In the genomic region with DNA sequence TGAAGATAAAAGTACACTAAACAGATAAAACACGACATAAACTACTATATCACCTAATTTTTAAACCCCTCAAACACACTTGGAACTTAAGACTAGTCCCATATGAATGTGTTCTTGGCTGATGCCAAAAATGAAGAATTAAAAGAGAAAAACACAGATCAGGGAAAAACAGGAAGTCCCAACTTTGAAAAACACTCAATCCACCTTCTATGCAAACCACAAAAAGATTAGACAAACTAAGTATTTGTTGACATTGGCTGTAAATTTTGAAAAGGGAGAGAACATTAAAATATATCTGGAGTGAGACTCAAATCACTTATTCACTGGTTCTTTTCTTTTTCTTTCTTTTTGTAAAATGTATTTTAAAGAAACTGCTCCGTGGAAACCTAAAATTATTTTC, we compare ENCODE assay signal across 25 cellular contexts.
DNase-seq lines count a peak whose midpoint lies in the region; ATAC-seq, FAIRE-seq and TF ChIP-seq lines count a peak whose summit lies in the region.
"Had no signal": no experiment of that assay in that cellular context is flagged by ENCODE, and none has a peak within 500 bp of the region (broad histone marks: within the 10 kb centered on the region; RNA-seq: fewer than 3 reads in every experiment).

No MANE protein-coding gene starts in this region.

- CTCF ChIA-PET in GM12878 (lab: Yijun Ruan, JAX) = interaction anchor here (0.6 kb wide), 1 partner anchor 15 kb away, joined by 3 read pairs; no protein-coding TSS in a partner anchor

- peak overlapping the region; percentile 13 for H3K27ac Mint-ChIP-seq in activated CD4-positive, alpha-beta T cell treated with anti-CD3 and anti-CD28 coated beads, Interleukin-2, amount 10 ng/mL, durations not matched to agents 24 days and 14 days
- H3K27ac Mint-ChIP-seq in nephron = peak overlapping the region in 2 of 3 experiments; percentile 12

- RAD21 ChIA-PET in GM12878 (lab: Charles Lee; ENCODE audit: unreplicated experiment) = no interaction called here

- H3K36me3 ChIP-seq in GM12878 (ENCODE audit: control insufficient read depth in 2 of 2, insufficient read depth in 2 of 2, low read length in 1 of 2) = no peaks in the 10 kb centered on the region
- H3K36me3 ChIP-seq: colonic mucosa, vagina had no signal

- H3K4me3 ChIP-seq in GM12878 (no peak overlapping the region), dorsolateral prefrontal cortex (no peak overlapping the region)
- H3K4me3 ChIP-seq: A549, colonic mucosa, GM23248, vagina had no signal

- 50% methylated on average over 2 of the region's 2 CpGs for WGBS in GM12878 (ENCODE audit: insufficient coverage, insufficient replicate concordance, low lambda C conversion rate, missing lambda C conversion rate)

- SMC1A ChIA-PET in GM12878 (lab: Charles Lee; ENCODE audit: uncharacterized antibody, unreplicated experiment) = interaction anchor here (1.0 kb wide), 1 partner anchor 36 kb away, joined by 3 read pairs; no protein-coding TSS in a partner anchor

- ATAC-seq in GM12878 (no peak), HG02610 (IDR thresholded peaks at IDR 0.05; ENCODE audit: unreplicated experiment) (no peak)
- ATAC-seq: A549 had no signal

- no peaks in the 10 kb centered on the region for H4K20me1 ChIP-seq in GM12878 (ENCODE audit: control insufficient read depth, insufficient read depth)

- BruUV-seq in GM12878 (replicated peaks; lab: Mats Ljungman, UMichigan) = no TSS peak

- no peak for TF ChIP-seq POLR2A in GM12878 (IDR thresholded peaks at IDR 0.05; ENCODE audit: low read depth, low read length)

- H3K79me2 ChIP-seq in GM12878 (ENCODE audit: control insufficient read depth, insufficient read depth, low read length) = no peaks in the 10 kb centered on the region

- H3K27me3 ChIP-seq in GM12878 (replicated peaks in 1 of 2; ENCODE audit: control insufficient read depth in 2 of 2, insufficient read depth in 2 of 2, low read length in 1 of 2) (no peaks in the 10 kb centered on the region), dorsolateral prefrontal cortex (no peaks in the 10 kb centered on the region)
- H3K27me3 ChIP-seq: colonic mucosa, vagina had no signal

- no peaks in the 10 kb centered on the region for H3K9me3 ChIP-seq in GM12878 (replicated peaks; ENCODE audit: control insufficient read depth, insufficient read depth, low read length)
- H3K9me3 ChIP-seq: A549, colonic mucosa, vagina had no signal

- in situ Hi-C loops in GM12878 (cut with MboI) = no loop called here

- H3K9ac ChIP-seq in GM12878 (ENCODE audit: control insufficient read depth, insufficient read depth, low read length) = no peak overlapping the region
- H3K9ac ChIP-seq: GM23248 had no signal

- POLR2A ChIA-PET in GM12878 (lab: Charles Lee) = no interaction called here

- TF ChIP-seq CTCF in GM12878 (IDR thresholded peaks at IDR 0.05 in 2 of 3, conservative IDR thresholded peaks at IDR 0.05 in 1 of 3; ENCODE audit: control insufficient read depth in 2 of 3, extremely low read depth in 1 of 3, insufficient read depth in 1 of 3, low read depth in 3 of 3, low read length in 3 of 3) (no peak), nephron (IDR thresholded peaks at IDR 0.05; ENCODE audit: unreplicated experiment in 3 of 3) (no peak), dorsolateral prefrontal cortex (IDR thresholded peaks at IDR 0.05 in 54 of 56, conservative IDR thresholded peaks at IDR 0.05 in 2 of 56; ENCODE audit: low read depth in 1 of 56, partially characterized antibody in 56 of 56) (no peak)

- no peaks in the 10 kb centered on the region for H3K4me1 ChIP-seq in GM12878 (ENCODE audit: control insufficient read depth, insufficient read depth, low read length)
- H3K4me1 ChIP-seq: A549, colonic mucosa, vagina had no signal

- intact Hi-C loops in activated CD4-positive, alpha-beta T cell treated with anti-CD3 and anti-CD28 coated beads, Interleukin-2, amount 10 ng/mL, durations not matched to agents 24 days and 14 days (cut with micrococcal nuclease) = no loop called here
- intact Hi-C loops in GM12878 (cut with micrococcal nuclease; ENCODE audit: unreplicated experiment) (no loop called here), dorsolateral prefrontal cortex (cut with DNase I) (no loop called here)

- no peak for TF ChIP-seq EP300 in GM12878 (IDR thresholded peaks at IDR 0.05; ENCODE audit: borderline replicate concordance in 1 of 2, control insufficient read depth in 1 of 2, low read depth in 2 of 2, low read length in 2 of 2)

- no peak for TF ChIP-seq RAD21 in GM12878 (IDR thresholded peaks at IDR 0.05; ENCODE audit: insufficient read depth, low read depth, low read length)

- H3K27ac ChIP-seq in GM12878 (ENCODE audit: control insufficient read depth, insufficient read depth) = no peak overlapping the region
- peak overlapping the region in 2 of 59 donors; percentile 1 to 16 for H3K27ac ChIP-seq in dorsolateral prefrontal cortex
- H3K27ac ChIP-seq: A549, colonic mucosa, epithelial cell of prostate, GM23248, HL-60, vagina had no signal

- no peaks in the 10 kb centered on the region for H3K27me3 Mint-ChIP-seq in activated CD4-positive, alpha-beta T cell treated with anti-CD3 and anti-CD28 coated beads, Interleukin-2, amount 10 ng/mL, durations not matched to agents 24 days and 14 days
- no peaks in the 10 kb centered on the region for H3K27me3 Mint-ChIP-seq in nephron (ENCODE audit: low read depth)

- FAIRE-seq in GM12878 (lab: Jason Lieb, UNC) (no peak), GM19239 (lab: Jason Lieb, UNC) (no peak)
- FAIRE-seq: A549, G401.6, GM12891 had no signal

- H3K4me3 Mint-ChIP-seq in activated CD4-positive, alpha-beta T cell treated with anti-CD3 and anti-CD28 coated beads, Interleukin-2, amount 10 ng/mL, durations not matched to agents 24 days and 14 days = no peak overlapping the region
- no peak overlapping the region for H3K4me3 Mint-ChIP-seq in nephron

- peaks cover 11% of the 10 kb centered on the region for H3K4me1 Mint-ChIP-seq in activated CD4-positive, alpha-beta T cell treated with anti-CD3 and anti-CD28 coated beads, Interleukin-2, amount 10 ng/mL, durations not matched to agents 24 days and 14 days
- peaks cover 6% of the 10 kb centered on the region for H3K4me1 Mint-ChIP-seq in nephron

- peaks cover 3% of the 10 kb centered on the region for H3K9me3 Mint-ChIP-seq in activated CD4-positive, alpha-beta T cell treated with anti-CD3 and anti-CD28 coated beads, Interleukin-2, amount 10 ng/mL, durations not matched to agents 24 days and 14 days
- peaks cover 2% of the 10 kb centered on the region for H3K9me3 Mint-ChIP-seq in nephron

- H3K4me2 ChIP-seq in GM12878 (ENCODE audit: control insufficient read depth, insufficient read depth) = no peak overlapping the region
- H3K4me2 ChIP-seq: A549 had no signal

- peaks cover 10% of the 10 kb centered on the region for H3K36me3 Mint-ChIP-seq in activated CD4-positive, alpha-beta T cell treated with anti-CD3 and anti-CD28 coated beads, Interleukin-2, amount 10 ng/mL, durations not matched to agents 24 days and 14 days (ENCODE audit: low read depth)
- no peaks in the 10 kb centered on the region for H3K36me3 Mint-ChIP-seq in nephron (ENCODE audit: low read depth)

- no peak for DNase-seq in activated CD4-positive, alpha-beta T cell treated with anti-CD3 and anti-CD28 coated beads, Interleukin-2, amount 10 ng/mL, durations not matched to agents 24 days and 14 days
- DNase-seq in activated CD4-positive, alpha-beta T cell treated with anti-CD3 and anti-CD28 coated beads for 4 hours = no peak
- DNase-seq in LHCN-M2 (ENCODE audit: low read depth) (peak; percentile 27), GM12878 (ENCODE audit: low read depth, low spot score) (no peak), dorsolateral prefrontal cortex (no peak), GM19239 (ENCODE audit: insufficient read length, low spot score) (no peak)
- DNase-seq: activated CD4-positive, alpha-beta T cell treated with anti-CD3 and anti-CD28 coated beads for 1 hour; amniotic stem cell; colonic mucosa; GM23248; head of caudate nucleus; islet precursor cell; Karpas-422; mesendoderm; NCI-H1694; NCI-H446; SHP77 treated with DMSO at 0.1 percent for 48 hours had no signal

- no peak overlapping the region for H2AFZ ChIP-seq in GM12878 (ENCODE audit: control insufficient read depth, low read depth, low read length)
- H2AFZ ChIP-seq: GM23248 had no signal

TF ChIP-seq in GM12878, 131 proteins besides CTCF, POLR2A, EP300 and RAD21:
- TF ChIP-seq SPI1 (IDR thresholded peaks at IDR 0.05; ENCODE audit: borderline replicate concordance, insufficient read depth, low read depth, low read length) (peak; percentile 23; the same call in 1 of the 2 replicates), YY1 (IDR thresholded peaks at IDR 0.05; ENCODE audit: low read depth, low read length) (no peak)
